Comparison of ENCODE assay signal across 7 cellular contexts in the genomic region with DNA sequence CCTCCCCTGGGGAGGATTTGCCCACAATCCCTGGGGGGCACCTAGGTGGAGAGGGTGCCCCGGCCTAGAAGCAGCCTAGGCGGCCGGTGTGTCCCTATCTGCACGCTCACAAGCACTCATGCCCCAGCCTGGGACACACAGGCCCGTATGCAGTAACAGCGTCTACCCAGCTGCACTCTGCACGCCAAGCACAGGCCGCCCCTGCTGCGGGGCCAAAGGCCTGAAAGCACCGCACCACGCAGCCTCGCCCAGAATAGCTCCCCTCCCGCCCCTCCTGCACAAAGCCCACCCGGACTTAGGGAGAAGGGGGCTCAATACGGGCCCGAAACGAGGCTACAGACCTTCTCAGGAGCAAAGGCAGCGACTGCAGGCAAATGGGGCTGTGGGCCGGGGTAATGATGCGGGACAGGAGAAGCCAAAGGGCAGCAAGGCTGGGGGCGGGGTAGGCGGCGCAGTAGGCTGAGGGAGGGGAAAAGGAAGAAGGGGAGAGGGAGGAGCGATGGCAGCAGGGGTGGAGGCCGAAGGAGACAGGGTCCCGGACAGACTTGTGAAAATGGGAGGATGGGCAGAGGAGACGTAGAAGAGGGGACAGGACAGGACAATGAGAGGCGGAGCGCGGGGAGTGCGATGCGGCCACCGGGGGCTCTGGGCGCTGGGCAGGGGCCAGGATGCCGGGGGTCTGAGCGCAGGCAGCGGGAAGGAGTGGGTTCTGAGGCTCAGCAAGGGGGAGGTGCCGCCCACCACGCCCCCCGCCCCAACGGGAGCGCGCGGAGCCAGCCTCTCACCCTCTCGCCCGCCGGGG. TPM values are rescaled to one million over a fixed set of nuclear protein-coding genes. Genes with fewer than 3 reads are reported as not detected.
DNase-seq lines count a peak whose midpoint lies in the region; ATAC-seq and TF ChIP-seq lines count a peak whose summit lies in the region.

No MANE protein-coding gene starts in this region.

- H3K27ac ChIP-seq in liver (ENCODE audit: low read depth in 1 of 2, low read length in 2 of 2) (no peak overlapping the region), subcutaneous abdominal adipose tissue (ENCODE audit: low read depth, low read length) (no peak overlapping the region)

- peaks cover 3 to 5% (median 4%) of the 10 kb centered on the region in 4 donors for H3K4me1 ChIP-seq in liver (ENCODE audit: control insufficient read depth in 4 of 4, insufficient read depth in 4 of 4, low read length in 3 of 4)
- H3K4me1 ChIP-seq in subcutaneous abdominal adipose tissue (ENCODE audit: control insufficient read depth in 5 of 5, insufficient read depth in 5 of 5, low read length in 5 of 5): peaks cover 0 to 7% (median 6%) of the 10 kb centered on the region in 5 donors

- WGBS in liver: 28% methylated on average over 47 of the region's 47 CpGs

- TF ChIP-seq CTCF in liver (IDR thresholded peaks at IDR 0.05; ENCODE audit: low read depth, low read length, missing input control): no peak

- no peak overlapping the region for H3K9ac ChIP-seq in liver (ENCODE audit: low read depth in 1 of 2, low read length in 2 of 2)
- H3K9ac ChIP-seq in subcutaneous abdominal adipose tissue (ENCODE audit: low read length in 5 of 5): no peak overlapping the region

- H3K27me3 ChIP-seq in liver (ENCODE audit: control insufficient read depth in 4 of 4, insufficient read depth in 4 of 4, low read length in 3 of 4) (peaks cover 4 to 12% (median 6%) of the 10 kb centered on the region in 4 donors), subcutaneous abdominal adipose tissue (ENCODE audit: control insufficient read depth in 5 of 5, insufficient read depth in 4 of 5, low read length in 5 of 5) (peaks cover 48 to 72% (median 58%) of the 10 kb centered on the region in 5 donors)

- no peak for TF ChIP-seq RAD21 in liver (IDR thresholded peaks at IDR 0.05)

- ATAC-seq in GM21515 (IDR thresholded peaks at IDR 0.05; ENCODE audit: unreplicated experiment) (no peak), HG02610 (IDR thresholded peaks at IDR 0.05; ENCODE audit: unreplicated experiment) (no peak)

- DNase-seq in NCI-H510A (lab: John Stamatoyannopoulos, UW): peak; percentile 58
- peak; percentile 50 for DNase-seq in cerebellar cortex (ENCODE audit: low spot score)
- DNase-seq in SKM-1 (lab: John Stamatoyannopoulos, UW; ENCODE audit: unreplicated experiment): no peak

- H3K4me3 ChIP-seq in liver (ENCODE audit: low read depth in 1 of 3, low read length in 3 of 3): peak overlapping the region in 2 of 3 donors; percentile 2 to 42
- peak overlapping the region in 3 of 5 donors; percentile 23 to 42 (median 40) for H3K4me3 ChIP-seq in subcutaneous abdominal adipose tissue (ENCODE audit: low read depth in 1 of 5, low read length in 5 of 5)

- no peaks in the 10 kb centered on the region for H3K9me3 ChIP-seq in liver (ENCODE audit: control insufficient read depth in 4 of 4, low read length in 3 of 4)
- no peaks in the 10 kb centered on the region for H3K9me3 ChIP-seq in subcutaneous abdominal adipose tissue (ENCODE audit: control insufficient read depth in 5 of 5, low read length in 5 of 5)

- H3K36me3 ChIP-seq in liver (ENCODE audit: control insufficient read depth in 4 of 4, insufficient read depth in 3 of 4, low read depth in 1 of 4, low read length in 3 of 4) (no peaks in the 10 kb centered on the region), subcutaneous abdominal adipose tissue (ENCODE audit: control insufficient read depth in 5 of 5, insufficient read depth in 5 of 5, low read length in 5 of 5) (no peaks in the 10 kb centered on the region)

TF ChIP-seq in liver, 16 proteins besides CTCF, POLR2A, EP300 and RAD21:
- TF ChIP-seq FOXA1 (IDR thresholded peaks at IDR 0.05) (no peak), FOXA2 (IDR thresholded peaks at IDR 0.05) (no peak), SP1 (IDR thresholded peaks at IDR 0.05) (no peak), TAF1 (conservative IDR thresholded peaks at IDR 0.05) (no peak), RXRA (IDR thresholded peaks at IDR 0.05) (no peak), GABPA (IDR thresholded peaks at IDR 0.05 in 1 of 2, conservative IDR thresholded peaks at IDR 0.05 in 1 of 2) (no peak), HNF4G (IDR thresholded peaks at IDR 0.05) (no peak), JUND (IDR thresholded peaks at IDR 0.05) (no peak), YY1 (IDR thresholded peaks at IDR 0.05) (no peak)
- TF ChIP-seq, protein P1, sequence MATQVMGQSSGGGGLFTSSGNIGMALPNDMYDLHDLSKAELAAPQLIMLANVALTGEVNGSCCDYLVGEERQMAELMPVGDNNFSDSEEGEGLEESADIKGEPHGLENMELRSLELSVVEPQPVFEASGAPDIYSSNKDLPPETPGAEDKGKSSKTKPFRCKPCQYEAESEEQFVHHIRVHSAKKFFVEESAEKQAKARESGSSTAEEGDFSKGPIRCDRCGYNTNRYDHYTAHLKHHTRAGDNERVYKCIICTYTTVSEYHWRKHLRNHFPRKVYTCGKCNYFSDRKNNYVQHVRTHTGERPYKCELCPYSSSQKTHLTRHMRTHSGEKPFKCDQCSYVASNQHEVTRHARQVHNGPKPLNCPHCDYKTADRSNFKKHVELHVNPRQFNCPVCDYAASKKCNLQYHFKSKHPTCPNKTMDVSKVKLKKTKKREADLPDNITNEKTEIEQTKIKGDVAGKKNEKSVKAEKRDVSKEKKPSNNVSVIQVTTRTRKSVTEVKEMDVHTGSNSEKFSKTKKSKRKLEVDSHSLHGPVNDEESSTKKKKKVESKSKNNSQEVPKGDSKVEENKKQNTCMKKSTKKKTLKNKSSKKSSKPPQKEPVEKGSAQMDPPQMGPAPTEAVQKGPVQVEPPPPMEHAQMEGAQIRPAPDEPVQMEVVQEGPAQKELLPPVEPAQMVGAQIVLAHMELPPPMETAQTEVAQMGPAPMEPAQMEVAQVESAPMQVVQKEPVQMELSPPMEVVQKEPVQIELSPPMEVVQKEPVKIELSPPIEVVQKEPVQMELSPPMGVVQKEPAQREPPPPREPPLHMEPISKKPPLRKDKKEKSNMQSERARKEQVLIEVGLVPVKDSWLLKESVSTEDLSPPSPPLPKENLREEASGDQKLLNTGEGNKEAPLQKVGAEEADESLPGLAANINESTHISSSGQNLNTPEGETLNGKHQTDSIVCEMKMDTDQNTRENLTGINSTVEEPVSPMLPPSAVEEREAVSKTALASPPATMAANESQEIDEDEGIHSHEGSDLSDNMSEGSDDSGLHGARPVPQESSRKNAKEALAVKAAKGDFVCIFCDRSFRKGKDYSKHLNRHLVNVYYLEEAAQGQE (IDR thresholded peaks at IDR 0.05): no peak
- TF ChIP-seq, protein P2, sequence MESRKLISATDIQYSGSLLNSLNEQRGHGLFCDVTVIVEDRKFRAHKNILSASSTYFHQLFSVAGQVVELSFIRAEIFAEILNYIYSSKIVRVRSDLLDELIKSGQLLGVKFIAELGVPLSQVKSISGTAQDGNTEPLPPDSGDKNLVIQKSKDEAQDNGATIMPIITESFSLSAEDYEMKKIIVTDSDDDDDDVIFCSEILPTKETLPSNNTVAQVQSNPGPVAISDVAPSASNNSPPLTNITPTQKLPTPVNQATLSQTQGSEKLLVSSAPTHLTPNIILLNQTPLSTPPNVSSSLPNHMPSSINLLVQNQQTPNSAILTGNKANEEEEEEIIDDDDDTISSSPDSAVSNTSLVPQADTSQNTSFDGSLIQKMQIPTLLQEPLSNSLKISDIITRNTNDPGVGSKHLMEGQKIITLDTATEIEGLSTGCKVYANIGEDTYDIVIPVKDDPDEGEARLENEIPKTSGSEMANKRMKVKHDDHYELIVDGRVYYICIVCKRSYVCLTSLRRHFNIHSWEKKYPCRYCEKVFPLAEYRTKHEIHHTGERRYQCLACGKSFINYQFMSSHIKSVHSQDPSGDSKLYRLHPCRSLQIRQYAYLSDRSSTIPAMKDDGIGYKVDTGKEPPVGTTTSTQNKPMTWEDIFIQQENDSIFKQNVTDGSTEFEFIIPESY (IDR thresholded peaks at IDR 0.05): no peak
- TF ChIP-seq, protein P3, sequence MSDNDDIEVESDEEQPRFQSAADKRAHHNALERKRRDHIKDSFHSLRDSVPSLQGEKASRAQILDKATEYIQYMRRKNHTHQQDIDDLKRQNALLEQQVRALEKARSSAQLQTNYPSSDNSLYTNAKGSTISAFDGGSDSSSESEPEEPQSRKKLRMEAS (IDR thresholded peaks at IDR 0.05): no peak

RNA-seq across cellular contexts. Expression of a gene that starts 0.5 kb away (rescaled TPM):
- 1 to 10 TPM in 1 of 2 donors, under 1 TPM in 1; 0.09 to 1.3 TPM for total RNA-seq in liver
- polyA plus RNA-seq in liver: under 1 TPM in 1 of 2 donors, not detected in 1; 0.15 TPM

RNA-seq across cellular contexts. Expression of a gene that starts 23.0 kb away (rescaled TPM):
- total RNA-seq in liver: 1 to 10 TPM in 1 of 2 donors, under 1 TPM in 1; 0.47 to 1.8 TPM
- 1 to 10 TPM in 1 of 2 donors, under 1 TPM in 1; 0.35 to 1.1 TPM for polyA plus RNA-seq in liver
